ENCODE assay signal across 29 cellular contexts in genomic region chr5:42919600-42919999, GRCh38.
"Had no signal": no experiment of that assay in that cellular context is flagged by ENCODE, and none has a peak within 500 bp of the region (broad histone marks: within the 10 kb centered on the region; RNA-seq: fewer than 3 reads in every experiment).

No MANE protein-coding gene starts in this region.

- H3K9me3 Mint-ChIP-seq: activated CD4-positive, alpha-beta memory T cell treated with anti-CD3 and anti-CD28 coated beads for 36 hours; activated CD4-positive, alpha-beta T cell treated with anti-CD3 and anti-CD28 coated beads, Interleukin-2, amount 10 ng/mL, durations not matched to agents 7 days and 5 days; activated naive CD4-positive, alpha-beta T cell treated with anti-CD3 and anti-CD28 coated beads, Interleukin-2, amount 10 ng/mL, durations not matched to agents 7 days and 5 days; activated naive CD8-positive, alpha-beta T cell treated with anti-CD3 and anti-CD28 coated beads, Interleukin-2, amount 50 U/mL, for 24 hours; WTC11 had no signal

- H3K36me3 ChIP-seq: brain microvascular endothelial cell had no signal

- DNase-seq: activated CD4-positive, alpha-beta memory T cell treated with anti-CD3 and anti-CD28 coated beads for 36 hours; activated CD4-positive, alpha-beta T cell treated with anti-CD3 and anti-CD28 coated beads for 36 hours; activated CD4-positive, alpha-beta T cell treated with anti-CD3 and anti-CD28 coated beads, Interleukin-2, amount 10 ng/mL, durations not matched to agents 7 days and 5 days; activated CD8-positive, alpha-beta memory T cell treated with anti-CD3 and anti-CD28 coated beads, Interleukin-2, amount 50 U/mL, for 48 hours; activated effector memory CD4-positive, alpha-beta T cell treated with Interleukin-2 at 50 U/mL for 16 hours; activated naive CD4-positive, alpha-beta T cell treated with anti-CD3 and anti-CD28 coated beads, Interleukin-2, amount 10 ng/mL, durations not matched to agents 7 days and 5 days; activated naive CD8-positive, alpha-beta T cell treated with anti-CD3 and anti-CD28 coated beads, Interleukin-2, amount 50 U/mL, for 24 hours; activated T-cell treated with anti-CD3 and anti-CD28 coated beads, Interleukin-2, amount 50 U/mL, for 48 hours; anterior cingulate cortex; brain microvascular endothelial cell; central memory CD4-positive, alpha-beta T cell; NCI-H1092 treated with DMSO at 0.1 percent for 48 hours; NCI-H1417; NCI-H146; NCI-H187; NCI-H2029 treated with DMSO at 0.1 percent for 48 hours; NCI-H2107; NCI-H2171; NCI-H510A; NCI-H526; NCI-H748 treated with DMSO at 0.1 percent for 48 hours; NK-92 treated with Interleukin-12 subunit alpha and Interleukin-12 subunit beta, amount 100 ng/mL, for 24 hours; PC-3; Right ventricle myocardium superior; SW 1271 had no signal

- ATAC-seq: activated CD4-positive, alpha-beta T cell treated with anti-CD3 and anti-CD28 coated beads for 36 hours; activated CD4-positive, CD25-positive, alpha-beta regulatory T cell treated with anti-CD3 and anti-CD28 coated beads, Interleukin-2, amount 50 U/mL, for 24 hours; activated naive CD8-positive, alpha-beta T cell treated with anti-CD3 and anti-CD28 coated beads, Interleukin-2, amount 50 U/mL, for 24 hours; PC-3; WTC11 had no signal

- H3K36me3 Mint-ChIP-seq: activated CD4-positive, alpha-beta memory T cell treated with anti-CD3 and anti-CD28 coated beads for 36 hours; activated naive CD4-positive, alpha-beta T cell treated with anti-CD3 and anti-CD28 coated beads, Interleukin-2, amount 10 ng/mL, durations not matched to agents 7 days and 5 days; activated naive CD8-positive, alpha-beta T cell; WTC11 had no signal

- H3K4me3 Mint-ChIP-seq: activated CD4-positive, alpha-beta memory T cell treated with anti-CD3 and anti-CD28 coated beads for 36 hours; activated CD4-positive, alpha-beta T cell treated with anti-CD3 and anti-CD28 coated beads for 36 hours; activated CD4-positive, alpha-beta T cell treated with anti-CD3 and anti-CD28 coated beads, Interleukin-2, amount 10 ng/mL, durations not matched to agents 7 days and 5 days; activated naive CD4-positive, alpha-beta T cell treated with anti-CD3 and anti-CD28 coated beads, Interleukin-2, amount 10 ng/mL, durations not matched to agents 7 days and 5 days; activated naive CD8-positive, alpha-beta T cell; activated naive CD8-positive, alpha-beta T cell treated with anti-CD3 and anti-CD28 coated beads, Interleukin-2, amount 50 U/mL, for 24 hours; WTC11 had no signal

- H3K27me3 ChIP-seq: brain microvascular endothelial cell had no signal

- H3K4me1 Mint-ChIP-seq: activated CD4-positive, alpha-beta T cell treated with anti-CD3 and anti-CD28 coated beads for 36 hours; activated CD4-positive, alpha-beta T cell treated with anti-CD3 and anti-CD28 coated beads, Interleukin-2, amount 10 ng/mL, durations not matched to agents 7 days and 5 days; activated naive CD4-positive, alpha-beta T cell treated with anti-CD3 and anti-CD28 coated beads, Interleukin-2, amount 10 ng/mL, durations not matched to agents 7 days and 5 days; activated naive CD8-positive, alpha-beta T cell treated with anti-CD3 and anti-CD28 coated beads, Interleukin-2, amount 50 U/mL, for 24 hours; WTC11 had no signal

- H3K27me3 Mint-ChIP-seq: activated CD4-positive, alpha-beta memory T cell treated with anti-CD3 and anti-CD28 coated beads for 36 hours; activated CD4-positive, alpha-beta T cell treated with anti-CD3 and anti-CD28 coated beads for 36 hours; activated CD4-positive, alpha-beta T cell treated with anti-CD3 and anti-CD28 coated beads, Interleukin-2, amount 10 ng/mL, durations not matched to agents 7 days and 5 days; activated naive CD8-positive, alpha-beta T cell; activated naive CD8-positive, alpha-beta T cell treated with anti-CD3 and anti-CD28 coated beads, Interleukin-2, amount 50 U/mL, for 24 hours had no signal

- H3K4me2 ChIP-seq: KMS-11 had no signal

- H3K27ac ChIP-seq: brain microvascular endothelial cell, KMS-11 had no signal

- H3K27ac Mint-ChIP-seq: activated CD4-positive, alpha-beta memory T cell treated with anti-CD3 and anti-CD28 coated beads for 36 hours; activated CD4-positive, alpha-beta T cell treated with anti-CD3 and anti-CD28 coated beads for 36 hours; activated CD4-positive, alpha-beta T cell treated with anti-CD3 and anti-CD28 coated beads, Interleukin-2, amount 10 ng/mL, durations not matched to agents 7 days and 5 days; activated naive CD4-positive, alpha-beta T cell treated with anti-CD3 and anti-CD28 coated beads, Interleukin-2, amount 10 ng/mL, durations not matched to agents 7 days and 5 days; activated naive CD8-positive, alpha-beta T cell; activated naive CD8-positive, alpha-beta T cell treated with anti-CD3 and anti-CD28 coated beads, Interleukin-2, amount 50 U/mL, for 24 hours; WTC11 had no signal
